Comparison of ENCODE assay signal across 8 cellular contexts in the genomic region with DNA sequence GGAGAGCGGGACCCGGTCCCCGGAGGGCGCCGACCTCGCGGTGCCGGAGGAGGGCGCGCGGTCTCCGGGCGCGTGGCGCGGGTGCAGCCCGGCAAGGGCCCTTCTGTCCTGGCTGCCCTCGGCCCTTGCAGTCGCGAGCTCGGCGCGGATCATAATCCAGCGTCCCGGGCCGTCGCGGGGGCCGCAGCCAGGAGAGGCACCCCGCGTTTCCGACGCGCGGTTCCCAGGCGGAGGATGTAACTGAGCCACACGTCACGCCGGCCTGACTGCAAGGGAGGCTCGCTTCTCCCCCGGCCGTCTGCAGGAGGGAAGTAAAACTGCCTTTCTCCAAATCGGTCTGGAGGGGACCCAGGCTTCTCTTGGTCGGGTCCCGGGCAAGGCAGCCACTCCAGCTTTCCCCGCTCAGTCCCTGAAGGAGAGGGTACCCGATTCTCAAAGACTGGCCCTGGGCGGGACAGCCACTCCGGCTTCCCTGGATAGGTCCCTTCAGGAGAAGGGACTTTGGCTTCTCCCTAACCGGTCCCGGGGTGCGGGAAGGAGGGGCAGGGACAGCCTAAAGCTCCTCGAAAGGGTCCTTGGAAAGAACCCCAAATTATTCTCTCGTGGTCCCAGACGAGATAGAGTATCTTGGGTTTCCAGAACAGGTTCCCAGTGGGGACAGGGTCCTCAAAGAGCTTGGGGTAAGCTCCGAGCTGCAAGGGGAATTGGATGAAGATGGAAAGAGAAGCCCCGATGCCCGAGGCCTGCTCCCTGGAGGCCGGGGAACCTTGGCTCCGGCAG. TPM values are rescaled to one million over a fixed set of nuclear protein-coding genes. Genes with fewer than 3 reads are reported as not detected.
DNase-seq lines count a peak whose midpoint lies in the region; ATAC-seq lines count a peak whose summit lies in the region.

No MANE protein-coding gene starts in this region.

- peaks cover 2% of the 10 kb centered on the region for H3K36me3 Mint-ChIP-seq in activated T-helper 1 cell treated with anti-CD3 and anti-CD28 coated beads, Interleukin-12 subunit alpha, Interleukin-12 subunit beta, Interleukin-2, Interleukin-4 antibody, amounts not matched to agents 30 ng/mL and 10 ng/mL and 1 ng/mL, durations not matched to agents 14 hours and 24 hours and 36 hours (ENCODE audit: low read depth)

- ATAC-seq in left ventricle myocardium superior (peak; percentile 64), GM19463 (IDR thresholded peaks at IDR 0.05; ENCODE audit: unreplicated experiment) (no peak)

- intact Hi-C loops in activated T-helper 1 cell treated with anti-CD3 and anti-CD28 coated beads, Interleukin-12 subunit alpha, Interleukin-12 subunit beta, Interleukin-2, Interleukin-4 antibody, amounts not matched to agents 30 ng/mL and 10 ng/mL and 1 ng/mL, durations not matched to agents 14 hours and 24 hours and 36 hours (cut with micrococcal nuclease): no loop called here
- intact Hi-C loops in left ventricle myocardium superior (cut with micrococcal nuclease): no loop called here

- H3K27ac Mint-ChIP-seq in activated T-helper 1 cell treated with anti-CD3 and anti-CD28 coated beads, Interleukin-12 subunit alpha, Interleukin-12 subunit beta, Interleukin-2, Interleukin-4 antibody, amounts not matched to agents 30 ng/mL and 10 ng/mL and 1 ng/mL, durations not matched to agents 14 hours and 24 hours and 36 hours: no peak overlapping the region

- no peaks in the 10 kb centered on the region for H3K4me1 ChIP-seq in GM23248 (ENCODE audit: insufficient read depth)
- peaks cover 0 to 15% (median 2%) of the 10 kb centered on the region in 3 donors for H3K4me1 ChIP-seq in skeletal muscle tissue (ENCODE audit: control insufficient read depth in 3 of 3, insufficient read depth in 3 of 3, low read length in 3 of 3)

- DNase-seq in GM23248 (peak; percentile 55), left ventricle myocardium superior (peak; percentile 40), NCI-H1930 (lab: John Stamatoyannopoulos, UW) (no peak), SW480 (ENCODE audit: low spot score) (no peak), HuH-7.5 (ENCODE audit: low spot score) (no peak)
- no peak for DNase-seq in activated T-helper 1 cell treated with anti-CD3 and anti-CD28 coated beads, Interleukin-12 subunit alpha, Interleukin-12 subunit beta, Interleukin-2, Interleukin-4 antibody, amounts not matched to agents 30 ng/mL and 10 ng/mL and 1 ng/mL, durations not matched to agents 14 hours and 24 hours and 36 hours (ENCODE audit: low spot score)

- in situ Hi-C loops in GM23248 (cut with MboI): loop anchor here (5.0 to 10.0 kb wide), 2 partner anchors 181 to 284 kb away; no protein-coding TSS in a partner anchor

- whole genome bisulfite sequencing in GM23248 (ENCODE audit: low coverage in 1 of 2, low lambda C conversion rate in 2 of 2, missing lambda C conversion rate in 2 of 2), 2 experiments: 2 to 3% methylated on average over 51 to 56 of the region's 60 CpGs

- no peak overlapping the region for H3K4me2 ChIP-seq in GM23248 (ENCODE audit: unreplicated experiment)

- H3K27ac ChIP-seq in GM23248: no peak overlapping the region
- H3K27ac ChIP-seq in skeletal muscle tissue (ENCODE audit: low read depth, low read length): peak overlapping the region; percentile 25

- H3K36me3 ChIP-seq in GM23248 (ENCODE audit: low read depth) (no peaks in the 10 kb centered on the region), skeletal muscle tissue (ENCODE audit: control insufficient read depth in 3 of 3, insufficient read depth in 3 of 3, low read length in 3 of 3) (no peaks in the 10 kb centered on the region)

- H3K4me3 ChIP-seq in GM23248 (peak overlapping the region; percentile 34; the same call in 1 of the 2 replicates), skeletal muscle tissue (ENCODE audit: low read length in 3 of 3) (peak overlapping the region in 1 of 3 donors; percentile 43)

- H3K9me2 ChIP-seq in GM23248 (ENCODE audit: insufficient read depth): no peaks in the 10 kb centered on the region

- H3K9ac ChIP-seq in GM23248 (no peak overlapping the region), skeletal muscle tissue (ENCODE audit: low read depth in 1 of 3, low read length in 3 of 3) (no peak overlapping the region)

- no peaks in the 10 kb centered on the region for H3F3A ChIP-seq in GM23248 (ENCODE audit: insufficient read depth)

- H3K4me3 Mint-ChIP-seq in activated T-helper 1 cell treated with anti-CD3 and anti-CD28 coated beads, Interleukin-12 subunit alpha, Interleukin-12 subunit beta, Interleukin-2, Interleukin-4 antibody, amounts not matched to agents 30 ng/mL and 10 ng/mL and 1 ng/mL, durations not matched to agents 14 hours and 24 hours and 36 hours: peak overlapping the region; percentile 30

- no peaks in the 10 kb centered on the region for H3K79me2 ChIP-seq in GM23248 (ENCODE audit: insufficient read depth)

- H3K9me3 ChIP-seq in GM23248 (ENCODE audit: low read depth): no peaks in the 10 kb centered on the region
- no peaks in the 10 kb centered on the region for H3K9me3 ChIP-seq in skeletal muscle tissue (ENCODE audit: control insufficient read depth in 3 of 3, low read length in 3 of 3)

- peaks cover 76% of the 10 kb centered on the region for H3K27me3 ChIP-seq in GM23248 (replicated peaks; ENCODE audit: insufficient read depth)
- H3K27me3 ChIP-seq in skeletal muscle tissue (ENCODE audit: control insufficient read depth in 3 of 3, insufficient read depth in 3 of 3, low read length in 3 of 3): peaks cover 42 to 55% (median 51%) of the 10 kb centered on the region in 3 donors

- peaks cover 5% of the 10 kb centered on the region for H3K4me1 Mint-ChIP-seq in activated T-helper 1 cell treated with anti-CD3 and anti-CD28 coated beads, Interleukin-12 subunit alpha, Interleukin-12 subunit beta, Interleukin-2, Interleukin-4 antibody, amounts not matched to agents 30 ng/mL and 10 ng/mL and 1 ng/mL, durations not matched to agents 14 hours and 24 hours and 36 hours (ENCODE audit: low read depth)

- H3K27me3 Mint-ChIP-seq in activated T-helper 1 cell treated with anti-CD3 and anti-CD28 coated beads, Interleukin-12 subunit alpha, Interleukin-12 subunit beta, Interleukin-2, Interleukin-4 antibody, amounts not matched to agents 30 ng/mL and 10 ng/mL and 1 ng/mL, durations not matched to agents 14 hours and 24 hours and 36 hours (ENCODE audit: insufficient read depth): peaks cover 78% of the 10 kb centered on the region

- no peaks in the 10 kb centered on the region for H3K9me3 Mint-ChIP-seq in activated T-helper 1 cell treated with anti-CD3 and anti-CD28 coated beads, Interleukin-12 subunit alpha, Interleukin-12 subunit beta, Interleukin-2, Interleukin-4 antibody, amounts not matched to agents 30 ng/mL and 10 ng/mL and 1 ng/mL, durations not matched to agents 14 hours and 24 hours and 36 hours

- H2AFZ ChIP-seq in GM23248: peak overlapping the region; percentile 43; the same call in 1 of the 2 replicates

- no peaks in the 10 kb centered on the region for H4K20me1 ChIP-seq in GM23248 (ENCODE audit: insufficient read depth)

RNA-seq across cellular contexts. Expression of a gene that starts 0.8 kb away (rescaled TPM):
- 2.4 and 3.7 TPM in 2 replicates for total RNA-seq in GM23248 (2014; rRNA removed; shearing (Covaris generic))
- 3.8 and 5.4 TPM in 2 replicates for polyA plus RNA-seq in GM23248 (2016; fragmentation: Nextera tagmentation; extraction: Ambion mirVana)
- total RNA-seq in activated T-helper 1 cell treated with anti-CD3 and anti-CD28 coated beads, Interleukin-12 subunit alpha, Interleukin-12 subunit beta, Interleukin-2, Interleukin-4 antibody, amounts not matched to agents 30 ng/mL and 10 ng/mL and 1 ng/mL, durations not matched to agents 14 hours and 24 hours and 36 hours: 0.20 and 0.29 TPM in 2 replicates
- total RNA-seq in left ventricle myocardium superior: 3.4 TPM
- total RNA-seq in skeletal muscle tissue: 20.4 TPM

Comparison
In these comparisons a context has a peak if more than half of its experiments do, and no peak if none do; other contexts are left out.
1. DNase-seq: peak in GM23248 (single experiment) and left ventricle myocardium superior (single experiment); none in activated T-helper 1 cell treated with anti-CD3 and anti-CD28 coated beads, Interleukin-12 subunit alpha, Interleukin-12 subunit beta, Interleukin-2, Interleukin-4 antibody, amounts not matched to agents 30 ng/mL and 10 ng/mL and 1 ng/mL, durations not matched to agents 14 hours and 24 hours and 36 hours (single experiment), NCI-H1930 (0 of 2), SW480 (single experiment) and HuH-7.5 (single experiment).